23 cellular contexts compared by ENCODE assay signal in genomic region chr13:78638216-78638615, GRCh38. TPM values are rescaled to one million over a fixed set of nuclear protein-coding genes. Genes with fewer than 3 reads are reported as not detected.
DNase-seq lines count a peak whose midpoint lies in the region; ATAC-seq, FAIRE-seq and TF ChIP-seq lines count a peak whose summit lies in the region.
"Had no signal": no experiment of that assay in that cellular context is flagged by ENCODE, and none has a peak within 500 bp of the region (broad histone marks: within the 10 kb centered on the region; RNA-seq: fewer than 3 reads in every experiment).

No MANE protein-coding gene starts in this region.

- H3K9ac ChIP-seq in GM12878 (ENCODE audit: control insufficient read depth, insufficient read depth, low read length) (no peak overlapping the region), mesenchymal stem cell (ENCODE audit: low read length) (no peak overlapping the region)
- H3K9ac ChIP-seq: BLaER1 had no signal

- H3K4me2 ChIP-seq in GM12878 (ENCODE audit: control insufficient read depth, insufficient read depth), result 0 out of 2 replicates have a peak overlapping the region, but pooled peaks have one; percentile 27
- no peak overlapping the region for H3K4me2 ChIP-seq in mesenchymal stem cell (ENCODE audit: low read length, poor library complexity, severe bottlenecking)
- H3K4me2 ChIP-seq: BLaER1 had no signal

- RAD21 ChIA-PET in GM12878 (lab: Charles Lee; ENCODE audit: unreplicated experiment), result interaction anchor here (0.7 kb wide), 1 partner anchor 397 kb away, joined by 3 read pairs; no protein-coding TSS in a partner anchor

- H3K4me1 ChIP-seq in GM12878 (ENCODE audit: control insufficient read depth, insufficient read depth, low read length), result peaks cover 11% of the 10 kb centered on the region
- H3K4me1 ChIP-seq in mesenchymal stem cell (ENCODE audit: control insufficient read depth, insufficient read depth, low read depth, low read length), result no peaks in the 10 kb centered on the region

- no peak for FAIRE-seq in GM12878 (lab: Jason Lieb, UNC)
- FAIRE-seq: K562, kidney had no signal

- no peak overlapping the region for H3K4ac ChIP-seq in mesenchymal stem cell (ENCODE audit: low read depth in 1 of 2, low read length in 2 of 2)

- no peak overlapping the region for H2BK15ac ChIP-seq in mesenchymal stem cell (ENCODE audit: low read depth, poor library complexity, severe bottlenecking)

- H3K4me3 Mint-ChIP-seq in activated CD8-positive, alpha-beta memory T cell treated with anti-CD3 and anti-CD28 coated beads, Interleukin-2, amount 10 ng/mL, durations not matched to agents 7 days and 5 days, result no peak overlapping the region
- H3K4me3 Mint-ChIP-seq in immature natural killer cell, result no peak overlapping the region
- H3K4me3 Mint-ChIP-seq: activated CD8-positive, alpha-beta T cell treated with anti-CD3 and anti-CD28 coated beads for 36 hours; effector memory CD8-positive, alpha-beta T cell; nephron progenitor cell; stimulated activated naive CD8-positive, alpha-beta T cell treated with anti-CD3 and anti-CD28 coated beads, Interleukin-15, amount 100 ng/mL, for 72 hours had no signal

- CTCF ChIA-PET in activated CD8-positive, alpha-beta memory T cell treated with anti-CD3 and anti-CD28 coated beads, Interleukin-2, amount 10 ng/mL, durations not matched to agents 7 days and 5 days (lab: Charles Lee), result no interaction called here
- CTCF ChIA-PET in GM12878 (lab: Yijun Ruan, JAX), result interaction anchor here (0.7 to 1.2 kb wide), 4 partner anchors 418 to 609 kb away, joined by 3 read pairs; no protein-coding TSS in a partner anchor

- no peak overlapping the region for H3K14ac ChIP-seq in mesenchymal stem cell (ENCODE audit: low read length in 2 of 2)

- WGBS in GM12878 (ENCODE audit: insufficient coverage, insufficient replicate concordance, low lambda C conversion rate, missing lambda C conversion rate), result 70% methylated on average over 4 of the region's 4 CpGs
- 100% methylated on average over 1 of the region's 4 CpGs for WGBS in mesenchymal stem cell

- no peak for TF ChIP-seq RAD21 in GM12878 (IDR thresholded peaks at IDR 0.05; ENCODE audit: insufficient read depth, low read depth, low read length)

- no peak overlapping the region for H3K27ac ChIP-seq in GM12878 (ENCODE audit: control insufficient read depth, insufficient read depth)
- H3K27ac ChIP-seq in mesenchymal stem cell (ENCODE audit: low read length, poor library complexity, severe bottlenecking), result no peak overlapping the region
- H3K27ac ChIP-seq: BLaER1, HL-60 had no signal

- intact Hi-C loops in GM12878 (cut with micrococcal nuclease; ENCODE audit: unreplicated experiment), result no loop called here

- SMC1A ChIA-PET in GM12878 (lab: Charles Lee; ENCODE audit: uncharacterized antibody, unreplicated experiment), result interaction anchor here (1.0 kb wide), 1 partner anchor 19 kb away, joined by 3 read pairs; no protein-coding TSS in a partner anchor

- no peak overlapping the region for H2BK120ac ChIP-seq in mesenchymal stem cell (ENCODE audit: low read depth, low read length)

- DNase-seq in activated CD8-positive, alpha-beta memory T cell treated with anti-CD3 and anti-CD28 coated beads, Interleukin-2, amount 10 ng/mL, durations not matched to agents 7 days and 5 days, result no peak
- DNase-seq in activated CD8-positive, alpha-beta memory T cell treated with anti-CD3 and anti-CD28 coated beads, Interleukin-2, amount 50 U/mL, for 4 hours, result no peak
- DNase-seq in GM12878 (ENCODE audit: low read depth, low spot score) (no peak), mesenchymal stem cell (no peak), NAMALWA (ENCODE audit: low spot score) (no peak), immature natural killer cell (no peak)
- DNase-seq: 8988T; activated CD8-positive, alpha-beta T cell treated with anti-CD3 and anti-CD28 coated beads for 36 hours; adrenal gland; central memory CD4-positive, alpha-beta T cell; DMS 273 treated with DMSO at 0.1 percent for 48 hours; effector memory CD8-positive, alpha-beta T cell; kidney; NCI-H1105 treated with DMSO at 0.1 percent for 48 hours; nephron progenitor cell; stimulated activated naive CD8-positive, alpha-beta T cell treated with anti-CD3 and anti-CD28 coated beads, Interleukin-15, amount 100 ng/mL, for 72 hours had no signal

- peaks cover 0 to 14% of the 10 kb centered on the region in 2 experiments; a peak in 2 of 4 replicates for H3K36me3 ChIP-seq in GM12878 (ENCODE audit: control insufficient read depth in 2 of 2, insufficient read depth in 2 of 2, low read length in 1 of 2)
- H3K36me3 ChIP-seq in mesenchymal stem cell (ENCODE audit: control insufficient read depth in 1 of 2, insufficient read depth in 2 of 2, low read depth in 1 of 2, low read length in 2 of 2), result peaks cover 4 to 71% of the 10 kb centered on the region in 2 experiments

- peaks cover 12% of the 10 kb centered on the region for H3K4me1 Mint-ChIP-seq in activated CD8-positive, alpha-beta memory T cell treated with anti-CD3 and anti-CD28 coated beads, Interleukin-2, amount 10 ng/mL, durations not matched to agents 7 days and 5 days
- H3K4me1 Mint-ChIP-seq in immature natural killer cell, result peaks cover 5 to 25% of the 10 kb centered on the region in 2 donors
- H3K4me1 Mint-ChIP-seq: nephron progenitor cell; stimulated activated naive CD8-positive, alpha-beta T cell treated with anti-CD3 and anti-CD28 coated beads, Interleukin-15, amount 100 ng/mL, for 72 hours had no signal

- no peak for TF ChIP-seq POLR2A in GM12878 (IDR thresholded peaks at IDR 0.05; ENCODE audit: low read depth, low read length)

- no peak overlapping the region for H2AK5ac ChIP-seq in mesenchymal stem cell (ENCODE audit: low read length, severe bottlenecking)

- no peak overlapping the region for H4K91ac ChIP-seq in mesenchymal stem cell (ENCODE audit: low read length)

- no peak overlapping the region for H3K4me3 ChIP-seq in GM12878
- H3K4me3 ChIP-seq in mesenchymal stem cell (ENCODE audit: insufficient read depth in 1 of 2, low read depth in 1 of 2, low read length in 2 of 2), result no peak overlapping the region
- H3K4me3 ChIP-seq: adrenal gland, BLaER1, K562 had no signal

- H3K18ac ChIP-seq in mesenchymal stem cell (ENCODE audit: low read depth in 1 of 2, low read length in 2 of 2), result no peak overlapping the region

- peaks cover 66% of the 10 kb centered on the region for H3K36me3 Mint-ChIP-seq in activated CD8-positive, alpha-beta memory T cell treated with anti-CD3 and anti-CD28 coated beads, Interleukin-2, amount 10 ng/mL, durations not matched to agents 7 days and 5 days
- H3K36me3 Mint-ChIP-seq in immature natural killer cell, result peaks cover 24 to 59% (median 36%) of the 10 kb centered on the region in 3 donors

- TF ChIP-seq CTCF in GM12878 (IDR thresholded peaks at IDR 0.05 in 2 of 3, conservative IDR thresholded peaks at IDR 0.05 in 1 of 3; ENCODE audit: control insufficient read depth in 2 of 3, extremely low read depth in 1 of 3, insufficient read depth in 1 of 3, low read depth in 3 of 3, low read length in 3 of 3), result no peak

- H3K27ac Mint-ChIP-seq in activated CD8-positive, alpha-beta memory T cell treated with anti-CD3 and anti-CD28 coated beads, Interleukin-2, amount 10 ng/mL, durations not matched to agents 7 days and 5 days, result no peak overlapping the region
- H3K27ac Mint-ChIP-seq in immature natural killer cell, result peak overlapping the region in 1 of 6 donors; percentile 0
- H3K27ac Mint-ChIP-seq: activated CD8-positive, alpha-beta T cell treated with anti-CD3 and anti-CD28 coated beads for 36 hours; activated T-helper 2 cell treated with anti-CD3 and anti-CD28 coated beads, Interferon-gamma antibody, Interleukin-2, Interleukin-4, amounts not matched to agents 10 μg/mL and 5 μg/mL and 100 μg/mL, durations not matched to agents 14 hours and 24 hours and 36 hours; nephron progenitor cell; stimulated activated naive CD8-positive, alpha-beta T cell treated with anti-CD3 and anti-CD28 coated beads, Interleukin-15, amount 100 ng/mL, for 72 hours had no signal

- BruUV-seq in GM12878 (replicated peaks; lab: Mats Ljungman, UMichigan), result no TSS peak

- no peak overlapping the region for H2BK12ac ChIP-seq in mesenchymal stem cell (ENCODE audit: low read length in 2 of 2)

- no peak overlapping the region for H3K23ac ChIP-seq in mesenchymal stem cell (ENCODE audit: low read length in 2 of 2)

- no peak overlapping the region for H2AFZ ChIP-seq in GM12878 (ENCODE audit: control insufficient read depth, low read depth, low read length)
- no peak overlapping the region for H2AFZ ChIP-seq in mesenchymal stem cell (ENCODE audit: low read depth, low read length)

- in situ Hi-C loops in GM12878 (cut with MboI), result loop anchor here (25.0 kb wide), 1 partner anchor 1626 kb away; no protein-coding TSS in a partner anchor

- POLR2A ChIA-PET in GM12878 (lab: Charles Lee), result no interaction called here

- peaks cover 3% of the 10 kb centered on the region for H3K79me1 ChIP-seq in mesenchymal stem cell (replicated peaks; ENCODE audit: low read length, poor library complexity, severe bottlenecking)

- no peaks in the 10 kb centered on the region for H3K9me3 Mint-ChIP-seq in activated CD8-positive, alpha-beta memory T cell treated with anti-CD3 and anti-CD28 coated beads, Interleukin-2, amount 10 ng/mL, durations not matched to agents 7 days and 5 days (ENCODE audit: low read depth)
- no peaks in the 10 kb centered on the region for H3K9me3 Mint-ChIP-seq in immature natural killer cell
- H3K9me3 Mint-ChIP-seq: activated CD8-positive, alpha-beta T cell treated with anti-CD3 and anti-CD28 coated beads for 36 hours; activated T-helper 2 cell treated with anti-CD3 and anti-CD28 coated beads, Interferon-gamma antibody, Interleukin-2, Interleukin-4, amounts not matched to agents 10 μg/mL and 5 μg/mL and 100 μg/mL, durations not matched to agents 14 hours and 24 hours and 36 hours; effector memory CD8-positive, alpha-beta T cell; nephron progenitor cell; stimulated activated naive CD8-positive, alpha-beta T cell treated with anti-CD3 and anti-CD28 coated beads, Interleukin-15, amount 100 ng/mL, for 72 hours had no signal

- no peaks in the 10 kb centered on the region for H3K27me3 ChIP-seq in GM12878 (replicated peaks in 1 of 2; ENCODE audit: control insufficient read depth in 2 of 2, insufficient read depth in 2 of 2, low read length in 1 of 2)
- H3K27me3 ChIP-seq in mesenchymal stem cell (ENCODE audit: control insufficient read depth in 1 of 2, insufficient read depth in 1 of 2, low read length in 2 of 2), result no peaks in the 10 kb centered on the region
- H3K27me3 ChIP-seq: adrenal gland, BLaER1 had no signal

- peaks cover under 1% of the 10 kb centered on the region; the same call in 1 of the 2 replicates for H3K79me2 ChIP-seq in GM12878 (ENCODE audit: control insufficient read depth, insufficient read depth, low read length)

- H4K20me1 ChIP-seq in GM12878 (ENCODE audit: control insufficient read depth, insufficient read depth), result no peaks in the 10 kb centered on the region

- H3K9me3 ChIP-seq in GM12878 (replicated peaks; ENCODE audit: control insufficient read depth, insufficient read depth, low read length), result no peaks in the 10 kb centered on the region
- H3K9me3 ChIP-seq in mesenchymal stem cell (ENCODE audit: control insufficient read depth, low read length), result no peaks in the 10 kb centered on the region
- H3K9me3 ChIP-seq: adrenal gland, BLaER1 had no signal

- no peak overlapping the region for H2BK5ac ChIP-seq in mesenchymal stem cell (ENCODE audit: low read depth, low read length, poor library complexity, severe bottlenecking)

- no peak overlapping the region for H4K8ac ChIP-seq in mesenchymal stem cell (ENCODE audit: low read length)

- ATAC-seq in activated CD8-positive, alpha-beta memory T cell treated with anti-CD3 and anti-CD28 coated beads, Interleukin-2, amount 10 ng/mL, durations not matched to agents 7 days and 5 days, result peak; percentile 39
- ATAC-seq in GM21717 (IDR thresholded peaks at IDR 0.05; ENCODE audit: unreplicated experiment) (peak; percentile 72), HG03103 (IDR thresholded peaks at IDR 0.05; ENCODE audit: low read depth, unreplicated experiment) (peak; percentile 55), GM12878 (no peak)
- ATAC-seq: activated CD8-positive, alpha-beta T cell treated with anti-CD3 and anti-CD28 coated beads for 36 hours; effector memory CD8-positive, alpha-beta T cell; K562; stimulated activated naive CD8-positive, alpha-beta T cell treated with anti-CD3 and anti-CD28 coated beads, Interleukin-15, amount 100 ng/mL, for 72 hours had no signal

- no peaks in the 10 kb centered on the region for H3K27me3 Mint-ChIP-seq in activated CD8-positive, alpha-beta memory T cell treated with anti-CD3 and anti-CD28 coated beads, Interleukin-2, amount 10 ng/mL, durations not matched to agents 7 days and 5 days
- peaks cover 0 to under 1% (median 0%) of the 10 kb centered on the region in 3 donors for H3K27me3 Mint-ChIP-seq in immature natural killer cell (ENCODE audit: low read depth in 3 of 3)
- H3K27me3 Mint-ChIP-seq: activated CD8-positive, alpha-beta T cell treated with anti-CD3 and anti-CD28 coated beads for 36 hours; effector memory CD8-positive, alpha-beta T cell; stimulated activated naive CD8-positive, alpha-beta T cell treated with anti-CD3 and anti-CD28 coated beads, Interleukin-15, amount 100 ng/mL, for 72 hours had no signal

- no peak for TF ChIP-seq EP300 in GM12878 (IDR thresholded peaks at IDR 0.05; ENCODE audit: borderline replicate concordance in 1 of 2, control insufficient read depth in 1 of 2, low read depth in 2 of 2, low read length in 2 of 2)

RNA-seq across cellular contexts. Expression of gene OBI1, which starts 20.7 kb away (rescaled TPM):
- total RNA-seq in activated CD8-positive, alpha-beta memory T cell treated with anti-CD3 and anti-CD28 coated beads, Interleukin-2, amount 10 ng/mL, durations not matched to agents 7 days and 5 days, result 10 to 100 TPM; 18.1 to 21.1 TPM
- 20.5 and 21.3 TPM in 2 replicates for total RNA-seq in GM12878 (2013; cell fraction: nucleolus; rRNA removed)
- total RNA-seq in GM12878 (2014; rRNA removed) (20.5 and 24.3 TPM in 2 replicates), GM12878 (2014; rRNA removed; fragmentation: Illumina TruSeq; extraction: Trizol) (33.3 and 34.2 TPM in 2 replicates), GM12878 (2021) (19.1 and 20.0 TPM in 2 replicates)
- 6.2 TPM for polyA plus RNA-seq in GM12878 (2011; ENCODE audit: low read depth)
- polyA plus RNA-seq in GM12878 (2011; rRNA removed) (23.5 and 35.9 TPM in 2 replicates), GM12878 (2014; fragmentation: Illumina TruSeq; extraction: Trizol) (33.2 and 37.3 TPM in 2 replicates), GM12878 (2014; fragmentation: Nextera tagmentation; extraction: Ambion mirVana) (10 to 100 TPM; 15.5 to 18.1 TPM), GM12878 (2014; rRNA removed) (11.8 and 16.6 TPM in 2 replicates), GM12878 (2016; fragmentation: Nextera tagmentation; extraction: Ambion mirVana) (10 to 100 TPM; 29.1 to 29.2 TPM), immature natural killer cell (10 to 100 TPM in 1 of 3 donors, 1 to 10 TPM in 2; 5.4 to 12.3 (median 7.4) TPM)
- polyA plus RNA-seq in GM12878 (2011; cell fraction: cytosol; rRNA removed), result 6.8 and 7.1 TPM in 2 replicates
- 10.2 and 11.6 TPM in 2 replicates for polyA plus RNA-seq in GM12878 (2011; cell fraction: nucleus; rRNA removed)
- polyA plus RNA-seq in GM12878 (2012), result 8.6 and 11.8 TPM in 2 replicates
- polyA minus RNA-seq in GM12878 (2011; rRNA and poly(A)+ RNA removed), result 13.1 and 22.0 TPM in 2 replicates
- 6.7 and 8.5 TPM in 2 replicates for polyA minus RNA-seq in GM12878 (2011; cell fraction: cytosol; rRNA and poly(A)+ RNA removed)
- polyA minus RNA-seq in GM12878 (2011; cell fraction: nucleus; rRNA and poly(A)+ RNA removed), result 10.2 and 15.7 TPM in 2 replicates
- polyA plus RNA-seq in mesenchymal stem cell (2013, experiment 1 of 2), result 8.0 TPM
- polyA plus RNA-seq in mesenchymal stem cell (2013, experiment 2 of 2), result 8.2 TPM

RNA-seq across cellular contexts. Expression of gene POU4F1, which starts 34.9 kb away (rescaled TPM):
- under 1 TPM; 0.18 to 0.23 TPM for total RNA-seq in activated CD8-positive, alpha-beta memory T cell treated with anti-CD3 and anti-CD28 coated beads, Interleukin-2, amount 10 ng/mL, durations not matched to agents 7 days and 5 days
- total RNA-seq in GM12878 (2013; cell fraction: nucleolus; rRNA removed), result 0.10 TPM in 2 replicates
- total RNA-seq in GM12878 (2014; rRNA removed) (not detected in 2 replicates), GM12878 (2014; rRNA removed; fragmentation: Illumina TruSeq; extraction: Trizol) (not detected in 2 replicates), GM12878 (2021) (0.05 TPM in 2 replicates)
- polyA plus RNA-seq in GM12878 (2011; ENCODE audit: low read depth), result 0.08 TPM
- polyA plus RNA-seq in GM12878 (2011; rRNA removed) (0.14 and 0.26 TPM in 2 replicates), GM12878 (2014; fragmentation: Illumina TruSeq; extraction: Trizol) (0.01 TPM in 1 of 2 replicates, not detected in the other), GM12878 (2014; fragmentation: Nextera tagmentation; extraction: Ambion mirVana) (under 1 TPM in 1 of 2 experiments, not detected in 1; 0.02 TPM), GM12878 (2014; rRNA removed) (0.01 TPM in 1 of 2 replicates, not detected in the other), GM12878 (2016; fragmentation: Nextera tagmentation; extraction: Ambion mirVana) (not detected), immature natural killer cell (not detected)
- polyA plus RNA-seq in GM12878 (2011; cell fraction: cytosol; rRNA removed), result 0.08 and 0.10 TPM in 2 replicates
- polyA plus RNA-seq in GM12878 (2011; cell fraction: nucleus; rRNA removed), result 0.60 and 0.86 TPM in 2 replicates
- polyA plus RNA-seq in GM12878 (2012), result 0.10 and 0.22 TPM in 2 replicates
- polyA minus RNA-seq in GM12878 (2011; rRNA and poly(A)+ RNA removed), result 0.05 TPM in 1 of 2 replicates, not detected in the other
- not detected in 2 replicates for polyA minus RNA-seq in GM12878 (2011; cell fraction: cytosol; rRNA and poly(A)+ RNA removed)
- 0.12 and 0.29 TPM in 2 replicates for polyA minus RNA-seq in GM12878 (2011; cell fraction: nucleus; rRNA and poly(A)+ RNA removed)
- not detected for polyA plus RNA-seq in mesenchymal stem cell (2013, experiment 1 of 2)
- not detected for polyA plus RNA-seq in mesenchymal stem cell (2013, experiment 2 of 2)
- total RNA-seq: adrenal gland, kidney had no signal
- polyA plus RNA-seq: urinary bladder had no signal
